In the genomic region with DNA sequence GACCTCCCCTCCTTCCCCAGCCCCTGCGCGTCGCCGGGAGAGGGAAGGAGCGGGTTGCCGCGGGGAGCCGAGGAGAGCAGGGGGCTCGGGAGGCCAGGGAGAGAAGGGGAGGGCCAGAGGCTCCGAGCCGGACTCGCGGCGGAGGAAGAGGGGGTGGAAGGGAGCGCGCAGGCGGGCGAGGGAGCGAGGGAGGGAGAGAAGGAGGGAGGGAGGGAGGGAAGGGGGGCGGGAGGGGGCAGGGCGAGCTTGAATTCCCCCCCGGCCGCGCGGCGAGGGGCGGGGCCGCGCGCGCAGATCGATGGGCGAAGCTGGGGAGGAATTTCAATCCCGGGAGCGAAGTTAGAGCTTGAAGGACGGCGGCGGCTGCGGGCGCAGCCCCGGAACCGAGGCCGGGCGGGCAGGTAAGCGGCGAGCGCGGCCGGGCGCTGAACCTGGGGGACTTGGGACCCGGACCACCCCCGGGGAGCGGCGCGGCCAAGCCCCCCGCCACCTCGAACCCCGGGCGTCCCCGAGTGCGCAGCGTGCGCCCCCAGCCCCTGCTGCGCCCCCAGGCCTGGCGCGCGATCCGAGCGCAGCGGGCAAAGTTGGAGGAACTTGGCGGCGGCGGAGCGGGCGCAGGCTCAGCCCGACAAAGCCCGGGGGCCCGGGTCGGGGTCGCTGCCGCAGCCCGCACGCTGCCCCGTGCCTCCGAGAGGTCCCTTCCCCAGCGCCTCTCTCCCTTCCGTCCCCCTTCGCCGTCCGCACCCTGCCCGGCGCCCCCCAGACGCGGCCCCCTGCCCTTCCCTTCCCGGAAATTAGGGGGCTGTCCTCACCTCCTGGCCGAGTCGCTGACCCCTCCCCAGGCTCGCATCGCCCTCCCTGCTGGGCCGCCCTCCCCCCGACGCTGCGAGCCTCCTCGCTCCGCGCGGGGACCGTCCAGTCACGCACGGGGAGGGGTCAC, we compare ENCODE assay signal across 9 cellular contexts. TPM values are rescaled to one million over a fixed set of nuclear protein-coding genes. Genes with fewer than 3 reads are reported as not detected.
DNase-seq lines count a peak whose midpoint lies in the region; ATAC-seq, FAIRE-seq and TF ChIP-seq lines count a peak whose summit lies in the region.
"Had no signal": no experiment of that assay in that cellular context is flagged by ENCODE, and none has a peak within 500 bp of the region (broad histone marks: within the 10 kb centered on the region; RNA-seq: fewer than 3 reads in every experiment).

A gene (plus strand): TSS at position 324 of the 940 bp plus-strand sequence. CDS start 74,320 bp downstream, outside the sequence.

- in situ Hi-C loops in G401 (cut with HindIII; ENCODE audit: low sequenced_read_pairs) (no loop called here), Panc1 (cut with HindIII; ENCODE audit: low pct_unique_long_range_greater_than_20kb, low sequenced_read_pairs) (no loop called here)

- peak; percentile 35 for ATAC-seq in Panc1
- no peak for ATAC-seq in psoas muscle
- no peak for ATAC-seq in HG03354 (IDR thresholded peaks at IDR 0.05; ENCODE audit: poor library complexity, severe bottlenecking, unreplicated experiment)

- H3K4me1 ChIP-seq in Panc1 (ENCODE audit: control insufficient read depth, insufficient read depth, low read length): peaks cover 25% of the 10 kb centered on the region
- peaks cover 12% of the 10 kb centered on the region for H3K4me1 ChIP-seq in psoas muscle

- DNase-seq in G401 (ENCODE audit: low spot score) (peak; percentile 14), Panc1 (ENCODE audit: low read depth, low spot score) (no peak), frontal cortex (ENCODE audit: low spot score in 2 of 2) (peak; percentile 58 to 59), psoas muscle (peak; percentile 10 to 46), GM19240 (ENCODE audit: insufficient read length, low spot score) (no peak)
- no peak for DNase-seq in stimulated activated naive CD4-positive, alpha-beta T cell treated with Interleukin-2 at 50 U/mL for 16 hours (lab: John Stamatoyannopoulos, UW)
- DNase-seq in stimulated activated CD4-positive, alpha-beta T cell treated with anti-CD3 and anti-CD28 coated beads, Interleukin-4, amount 100 ng/mL, for 4 hours: no peak

- no TSS peak for BruUV-seq in Panc1 (replicated peaks; lab: Mats Ljungman, UMichigan)

- H3K27me3 ChIP-seq in Panc1 (ENCODE audit: control insufficient read depth, insufficient read depth, low read length) (no peaks in the 10 kb centered on the region), psoas muscle (ENCODE audit: insufficient read depth in 3 of 3, low read length in 2 of 3) (peaks cover 0 to 93% (median 31%) of the 10 kb centered on the region in 3 donors)

- no peak for TF ChIP-seq CTCF in Panc1 (IDR thresholded peaks at IDR 0.05)
- TF ChIP-seq CTCF in psoas muscle (IDR thresholded peaks at IDR 0.05): no peak

- H3K4me3 ChIP-seq in Panc1 (ENCODE audit: low read depth in 2 of 2, low read length in 2 of 2) (peak within 1 kb of the TSS; percentile 70 to 81), psoas muscle (peak within 1 kb of the TSS; percentile 55)

- CTCF ChIA-PET in Panc1 (lab: Charles Lee): interaction anchor here (0.7 to 1.0 kb wide), 2 partner anchors 7 to 29 kb away, joined by 3 read pairs; no protein-coding TSS in a partner anchor

- 1 to 6% (median 3%) methylated on average over 35 to 106 of the region's 110 CpGs for WGBS in psoas muscle, 3 donors

- H3K36me3 ChIP-seq in Panc1 (ENCODE audit: control insufficient read depth, insufficient read depth, low read length) (no peaks in the 10 kb centered on the region), psoas muscle (ENCODE audit: insufficient read depth in 1 of 2, low read depth in 1 of 2) (no peaks in the 10 kb centered on the region)

- no peak for FAIRE-seq in frontal cortex (lab: Jason Lieb, UNC)

- POLR2A ChIA-PET in Panc1 (lab: Charles Lee): no interaction called here

- no peaks in the 10 kb centered on the region for H3K9me3 ChIP-seq in Panc1 (ENCODE audit: control insufficient read depth, insufficient read depth, low read depth, low read length)
- H3K9me3 ChIP-seq in psoas muscle: no peaks in the 10 kb centered on the region

- intact Hi-C loops in Panc1 (cut with micrococcal nuclease; ENCODE audit: unreplicated experiment): loop anchor here (10.0 kb wide), 1 partner anchor 85 kb away; no protein-coding TSS in a partner anchor
- intact Hi-C loops in psoas muscle (cut with DNase I): loop anchor here in 1 of 2 donors (10.0 kb wide), 2 partner anchors 535 to 675 kb away; no protein-coding TSS in a partner anchor

- H3K27ac ChIP-seq in Panc1 (ENCODE audit: low read length) (peak within 1 kb of the TSS; percentile 94), psoas muscle (no peak within 1 kb of the TSS)

RNA-seq across cellular contexts. Expression of the gene that starts here (rescaled TPM):
- 7.6 and 22.2 TPM in 2 replicates for total RNA-seq in G401 (2014; rRNA removed; shearing (Covaris generic))
- total RNA-seq in Panc1 (2021; ENCODE audit: unreplicated experiment): 39.0 TPM
- 71.7 TPM for polyA plus RNA-seq in Panc1 (2012; ENCODE audit: insufficient read length)
- 5.7 TPM for total RNA-seq in frontal cortex
- total RNA-seq in psoas muscle: under 1 TPM; 0.46 to 0.73 (median 0.66) TPM
- under 1 TPM; 0.11 to 0.87 (median 0.27) TPM for polyA plus RNA-seq in psoas muscle
- total RNA-seq: LHCN-M2 had no signal

Comparison
In these comparisons a context has a peak if more than half of its experiments do, and no peak if none do; other contexts are left out.
1. Peak in DNase-seq and H3K4me3 ChIP-seq in psoas muscle; RNA of the gene not detected or under 1 TPM.
2. DNase-seq: peak in G401 (single experiment) and frontal cortex (2 of 2); none in Panc1 (single experiment), stimulated activated naive CD4-positive, alpha-beta T cell treated with Interleukin-2 at 50 U/mL for 16 hours (single experiment), stimulated activated CD4-positive, alpha-beta T cell treated with anti-CD3 and anti-CD28 coated beads, Interleukin-4, amount 100 ng/mL, for 4 hours (0 of 2) and GM19240 (single experiment).